Comparison of ENCODE assay signal across 30 cellular contexts in the genomic region with DNA sequence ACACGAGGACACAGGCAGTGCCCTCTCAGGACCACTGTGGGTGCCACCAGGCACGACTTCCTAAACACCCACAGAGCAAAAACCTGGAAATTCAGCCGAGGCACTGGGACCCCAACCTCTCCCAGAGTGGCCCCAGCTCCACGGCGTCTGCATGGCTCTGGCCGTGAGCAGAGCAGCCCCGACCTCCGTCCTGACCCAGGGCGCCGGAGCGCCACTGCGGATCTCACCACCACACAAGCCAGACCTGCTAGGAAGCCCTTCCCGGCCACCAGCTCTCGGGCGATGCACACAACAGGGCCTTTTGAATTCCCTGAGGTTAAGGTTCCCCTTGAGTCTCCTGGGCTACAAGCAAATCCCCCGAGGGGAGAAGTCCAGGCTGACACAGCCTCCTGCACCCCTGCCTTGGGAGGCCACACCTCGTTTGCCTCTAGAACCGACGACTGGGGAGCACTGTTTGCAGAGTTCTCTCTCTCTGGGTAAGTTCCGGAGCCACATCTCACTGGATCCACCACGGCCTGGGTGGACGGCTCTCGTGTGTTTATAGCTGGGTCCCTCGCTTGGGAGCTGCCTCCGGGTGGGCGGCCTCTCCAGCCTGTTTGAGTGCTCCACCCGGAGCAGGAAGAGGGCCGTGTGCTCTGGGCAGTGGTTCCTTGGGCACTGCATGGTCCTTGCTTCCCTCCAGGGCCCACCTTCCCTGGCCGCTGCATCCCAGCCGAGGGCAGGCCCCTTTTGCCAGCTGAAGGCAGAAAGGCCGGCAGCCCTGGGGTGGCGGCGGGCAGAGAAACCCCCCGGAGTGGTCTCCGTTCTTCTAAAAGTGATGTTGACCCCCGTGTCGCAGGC. TPM values are rescaled to one million over a fixed set of nuclear protein-coding genes. Genes with fewer than 3 reads are reported as not detected.
"Had no signal": no experiment of that assay in that cellular context is flagged by ENCODE, and none has a peak within 500 bp of the region (broad histone marks: within the 10 kb centered on the region; RNA-seq: fewer than 3 reads in every experiment).

No MANE protein-coding gene starts in this region.

- FAIRE-seq: astrocyte, endothelial cell of umbilical vein, islet of Langerhans had no signal

- H3K9ac ChIP-seq: parathyroid adenoma had no signal

- H3K4me3 ChIP-seq: coronary artery, left ventricle myocardium inferior, lung, psoas muscle, tibial nerve had no signal

- H3K27ac Mint-ChIP-seq: activated naive CD4-positive, alpha-beta T cell treated with anti-CD3 and anti-CD28 coated beads, Interleukin-2, amount 10 ng/mL, durations not matched to agents 7 days and 5 days; activated T-helper 1 cell treated with anti-CD3 and anti-CD28 coated beads, Interleukin-12 subunit alpha, Interleukin-12 subunit beta, Interleukin-2, Interleukin-4 antibody, amounts not matched to agents 30 ng/mL and 10 ng/mL and 1 ng/mL, durations not matched to agents 14 hours and 24 hours and 36 hours; nephron progenitor cell had no signal

- DNase-seq: activated CD4-positive, alpha-beta T cell treated with anti-CD3 and anti-CD28 coated beads for 48 hours; activated CD4-positive, alpha-beta T cell treated with anti-CD3 and anti-CD28 coated beads, Interleukin-2, amount 50 U/mL, for 48 hours; activated CD8-positive, alpha-beta memory T cell treated with anti-CD3 and anti-CD28 coated beads, Interleukin-2, amount 50 U/mL, for 4 hours; activated effector memory CD4-positive, alpha-beta T cell treated with anti-CD3 and anti-CD28 coated beads, Interleukin-2, amount 50 U/mL, for 16 hours; activated naive CD4-positive, alpha-beta T cell treated with anti-CD3 and anti-CD28 coated beads, Interleukin-2, amount 10 ng/mL, durations not matched to agents 7 days and 5 days; activated T-cell treated with anti-CD3 and anti-CD28 coated beads, Interleukin-2, amount 50 U/mL, for 1 hour; amniotic stem cell; brain microvascular endothelial cell; foreskin fibroblast; left ventricle myocardium inferior; mesendoderm; nephron progenitor cell; nucleus accumbens; psoas muscle; stimulated activated CD4-positive, alpha-beta T cell treated with anti-CD3 and anti-CD28 coated beads, Interleukin-15, amount 100 ng/mL, for 24 hours; stimulated activated CD4-positive, alpha-beta T cell treated with anti-CD3 and anti-CD28 coated beads, Interleukin-2, amount 100 ng/mL, for 24 hours; stimulated activated naive CD4-positive, alpha-beta T cell treated with Interleukin-2 at 50 U/mL for 16 hours had no signal

- H2AFZ ChIP-seq: parathyroid adenoma had no signal

- H3K27ac ChIP-seq: brain microvascular endothelial cell, coronary artery, left ventricle myocardium inferior, parathyroid adenoma, psoas muscle, tibial nerve had no signal

- H3K4me1 ChIP-seq: parathyroid adenoma, psoas muscle, tibial nerve had no signal

- H3K4me1 Mint-ChIP-seq: activated naive CD4-positive, alpha-beta T cell treated with anti-CD3 and anti-CD28 coated beads, Interleukin-2, amount 10 ng/mL, durations not matched to agents 7 days and 5 days had no signal

- H3K36me3 ChIP-seq: brain microvascular endothelial cell, left ventricle myocardium inferior had no signal

- H3K79me2 ChIP-seq: parathyroid adenoma had no signal

- H3K36me3 Mint-ChIP-seq: activated naive CD4-positive, alpha-beta T cell treated with anti-CD3 and anti-CD28 coated beads, Interleukin-2, amount 10 ng/mL, durations not matched to agents 7 days and 5 days had no signal

- H3K4me3 Mint-ChIP-seq: activated naive CD4-positive, alpha-beta T cell treated with anti-CD3 and anti-CD28 coated beads, Interleukin-2, amount 10 ng/mL, durations not matched to agents 7 days and 5 days; activated T-helper 1 cell treated with anti-CD3 and anti-CD28 coated beads, Interleukin-12 subunit alpha, Interleukin-12 subunit beta, Interleukin-2, Interleukin-4 antibody, amounts not matched to agents 30 ng/mL and 10 ng/mL and 1 ng/mL, durations not matched to agents 14 hours and 24 hours and 36 hours; nephron progenitor cell had no signal

- ATAC-seq: activated CD4-positive, CD25-positive, alpha-beta regulatory T cell treated with anti-CD3 and anti-CD28 coated beads, Interleukin-2, amount 50 U/mL, for 24 hours; esophagus mucosa; psoas muscle had no signal

RNA-seq across cellular contexts. Expression of a gene that starts 29.4 kb away (rescaled TPM):
- total RNA-seq: activated CD8-positive, alpha-beta memory T cell treated with anti-CD3 and anti-CD28 coated beads for 36 hours; endothelial cell of umbilical vein; T-helper 1 cell treated with Interleukin-12 subunit alpha and Interleukin-12 subunit beta and Interleukin-4 antibody, amounts not matched to agents 30 ng/mL and 1 ng/mL, for 36 hours; temporal lobe had no signal
